26 cellular contexts compared by ENCODE assay signal in the genomic region with DNA sequence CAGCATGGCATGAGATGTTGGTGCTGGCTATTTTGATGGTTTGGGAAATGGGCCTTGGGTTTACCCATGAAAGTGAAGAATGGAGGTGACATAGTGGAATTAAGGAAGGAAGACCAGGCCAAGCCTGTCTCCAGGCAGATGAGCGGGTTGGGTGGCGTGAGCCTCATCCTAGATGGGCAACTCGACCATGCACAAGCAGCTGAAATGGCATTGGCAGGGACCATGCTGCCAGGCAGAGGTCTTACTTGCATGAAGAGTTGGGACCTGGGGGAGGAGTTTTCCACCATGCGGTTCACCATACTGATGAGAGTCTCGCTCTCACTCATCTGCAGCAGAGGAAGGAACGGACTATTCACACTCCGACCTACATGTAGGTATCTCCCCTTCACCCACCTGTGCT. TPM values are rescaled to one million over a fixed set of nuclear protein-coding genes. Genes with fewer than 3 reads are reported as not detected.
DNase-seq lines count a peak whose midpoint lies in the region; ATAC-seq, FAIRE-seq and TF ChIP-seq lines count a peak whose summit lies in the region.
"Had no signal": no experiment of that assay in that cellular context is flagged by ENCODE, and none has a peak within 500 bp of the region (broad histone marks: within the 10 kb centered on the region; RNA-seq: fewer than 3 reads in every experiment).

No MANE protein-coding gene starts in this region.

- ATAC-seq in HepG2 (no peak), GM21390 (IDR thresholded peaks at IDR 0.05; ENCODE audit: unreplicated experiment) (no peak)
- ATAC-seq in stimulated activated memory B cell treated with anti-CD40 and anti-IgM and Interleukin-4, amounts not matched to agents 10 μg/mL and 1 μg/mL and 100 μg/mL, for 72 hours, result peak; percentile 25
- ATAC-seq: A549, GM12878, GM23338 had no signal

- no peaks in the 10 kb centered on the region for H3K36me3 Mint-ChIP-seq in stimulated activated memory B cell treated with anti-CD40 and anti-IgM and Interleukin-4, amounts not matched to agents 10 μg/mL and 1 μg/mL and 100 μg/mL, for 72 hours
- H3K36me3 Mint-ChIP-seq: CD14-positive monocyte; CD8-positive, alpha-beta memory T cell had no signal

- H3K4me1 Mint-ChIP-seq in stimulated activated memory B cell treated with anti-CD40 and anti-IgM and Interleukin-4, amounts not matched to agents 10 μg/mL and 1 μg/mL and 100 μg/mL, for 72 hours, result no peaks in the 10 kb centered on the region
- H3K4me1 Mint-ChIP-seq: CD8-positive, alpha-beta memory T cell had no signal

- H3K4me2 ChIP-seq in HepG2 (ENCODE audit: low read depth, low read length) (no peak overlapping the region), neuronal stem cell (ENCODE audit: insufficient read depth, low read length, poor library complexity, severe bottlenecking) (no peak overlapping the region)
- H3K4me2 ChIP-seq: A549; BLaER1 treated with 17β-estradiol and CSF1 and Interleukin-3, amounts not matched to agents 10 nM and 100 nM; GM23338 had no signal

- 96% methylated on average over 7 of the region's 7 CpGs for WGBS in liver
- 91% methylated on average over 7 of the region's 7 CpGs for WGBS in HepG2 (ENCODE audit: low lambda C conversion rate)
- WGBS in neuronal stem cell (ENCODE audit: extremely low coverage in 2 of 2, insufficient read length in 2 of 2, insufficient replicate concordance in 1 of 2), 2 donors, result no CpG with 5 or more reads among the region's 7 CpGs

- CTCF ChIA-PET in HepG2 (lab: Yijun Ruan, JAX; ENCODE audit: low intra/inter-chr PET ratio, low total read pairs), result no interaction called here

- no peak overlapping the region for H3K27ac Mint-ChIP-seq in stimulated activated memory B cell treated with anti-CD40 and anti-IgM and Interleukin-4, amounts not matched to agents 10 μg/mL and 1 μg/mL and 100 μg/mL, for 72 hours
- H3K27ac Mint-ChIP-seq: CD4-positive, alpha-beta T cell; GM23338; HFFc6 had no signal

- no peaks in the 10 kb centered on the region for H3K27me3 ChIP-seq in liver (ENCODE audit: control insufficient read depth in 4 of 4, insufficient read depth in 4 of 4, low read length in 3 of 4)
- H3K27me3 ChIP-seq in HepG2 (ENCODE audit: control insufficient read depth in 1 of 2, insufficient read depth in 2 of 2, low read length in 2 of 2), result no peaks in the 10 kb centered on the region
- no peaks in the 10 kb centered on the region for H3K27me3 ChIP-seq in neuronal stem cell (ENCODE audit: control insufficient read depth in 3 of 3, insufficient read depth in 3 of 3, low read depth in 1 of 3, low read length in 3 of 3)
- H3K27me3 ChIP-seq: BE2C; BLaER1 treated with 17β-estradiol and CSF1 and Interleukin-3, amounts not matched to agents 10 nM and 100 nM had no signal

- H2BK12ac ChIP-seq in neuronal stem cell (ENCODE audit: low read length), result no peak overlapping the region

- H3K14ac ChIP-seq in neuronal stem cell (ENCODE audit: low read length), result no peak overlapping the region

- FAIRE-seq in HepG2 (lab: Jason Lieb, UNC), result no peak
- FAIRE-seq: A549, D721Med, GM12878, GM19239, H54 had no signal

- TF ChIP-seq POLR2A in HepG2 (IDR thresholded peaks at IDR 0.05; ENCODE audit: insufficient read depth in 1 of 2, low read depth in 2 of 2, low read length in 2 of 2), result no peak

- H3K4me1 ChIP-seq in liver (ENCODE audit: control insufficient read depth in 4 of 4, insufficient read depth in 4 of 4, low read length in 3 of 4), result peaks cover 3 to 49% (median 35%) of the 10 kb centered on the region in 4 donors
- peaks cover 25% of the 10 kb centered on the region for H3K4me1 ChIP-seq in HepG2 (ENCODE audit: insufficient read depth, low read length)
- peaks cover 15 to 28% of the 10 kb centered on the region in 2 donors for H3K4me1 ChIP-seq in neuronal stem cell (ENCODE audit: control insufficient read depth in 2 of 2, insufficient read depth in 1 of 2, low read depth in 1 of 2, low read length in 2 of 2)
- H3K4me1 ChIP-seq: BE2C had no signal

- H4K91ac ChIP-seq in neuronal stem cell (ENCODE audit: low read depth, low read length, poor library complexity), result peak overlapping the region; percentile 5

- H3K4ac ChIP-seq in neuronal stem cell (ENCODE audit: low read length), result no peak overlapping the region

- H2BK15ac ChIP-seq in neuronal stem cell (ENCODE audit: low read length), result no peak overlapping the region

- H3K79me2 ChIP-seq in HepG2 (ENCODE audit: insufficient read depth, low read length), result no peaks in the 10 kb centered on the region

- no peak overlapping the region for H4K8ac ChIP-seq in neuronal stem cell (ENCODE audit: low read depth, low read length)

- TF ChIP-seq EP300 in HepG2 (IDR thresholded peaks at IDR 0.05; ENCODE audit: low read depth in 2 of 2, low read length in 2 of 2) (no peak), HepG2 (CRISPR knock-in tag; IDR thresholded peaks at IDR 0.05; ENCODE audit: borderline replicate concordance) (no peak)

- H3K18ac ChIP-seq in neuronal stem cell (ENCODE audit: low read length), result no peak overlapping the region

- no peak overlapping the region for H3K9ac ChIP-seq in liver (ENCODE audit: low read depth in 1 of 2, low read length in 2 of 2)
- no peak overlapping the region for H3K9ac ChIP-seq in HepG2 (ENCODE audit: insufficient read depth, low read depth, low read length)
- no peak overlapping the region for H3K9ac ChIP-seq in neuronal stem cell (ENCODE audit: low read depth, low read length, poor library complexity)
- H3K9ac ChIP-seq: BLaER1 treated with 17β-estradiol and CSF1 and Interleukin-3, amounts not matched to agents 10 nM and 100 nM had no signal

- H3K9me3 ChIP-seq in liver (ENCODE audit: control insufficient read depth in 4 of 4, low read length in 3 of 4) (no peaks in the 10 kb centered on the region), HepG2 (ENCODE audit: low read length) (no peaks in the 10 kb centered on the region), neuronal stem cell (replicated peaks in 1 of 2; ENCODE audit: control insufficient read depth in 2 of 2, insufficient read depth in 1 of 2, low read depth in 1 of 2, low read length in 2 of 2) (no peaks in the 10 kb centered on the region)
- H3K9me3 ChIP-seq: A549; BE2C; BLaER1 treated with 17β-estradiol and CSF1 and Interleukin-3, amounts not matched to agents 10 nM and 100 nM; HAP-1 had no signal

- no peak overlapping the region for H2AFZ ChIP-seq in HepG2 (ENCODE audit: low read length)
- no peak overlapping the region for H2AFZ ChIP-seq in neuronal stem cell (ENCODE audit: low read length)
- H2AFZ ChIP-seq: GM23338 had no signal

- peak overlapping the region; percentile 63 for H2BK120ac ChIP-seq in neuronal stem cell (ENCODE audit: low read depth, low read length)

- H3K27ac ChIP-seq in liver (ENCODE audit: low read depth in 1 of 2, low read length in 2 of 2) (peak overlapping the region; percentile 36 to 95), HepG2 (ENCODE audit: extremely low read length, insufficient read depth, low read length) (no peak overlapping the region), neuronal stem cell (replicated peaks; ENCODE audit: low read length) (no peak overlapping the region)
- H3K27ac ChIP-seq: 22Rv1; A549; BLaER1 treated with 17β-estradiol and CSF1 and Interleukin-3, amounts not matched to agents 10 nM and 100 nM had no signal

- H3K4me3 Mint-ChIP-seq in stimulated activated memory B cell treated with anti-CD40 and anti-IgM and Interleukin-4, amounts not matched to agents 10 μg/mL and 1 μg/mL and 100 μg/mL, for 72 hours, result no peak overlapping the region
- H3K4me3 Mint-ChIP-seq: CD14-positive monocyte; CD4-positive, alpha-beta T cell; CD8-positive, alpha-beta memory T cell; GM23338; HFFc6 had no signal

- H2AK5ac ChIP-seq in neuronal stem cell (ENCODE audit: low read depth, low read length), result no peak overlapping the region

- peaks cover 27% of the 10 kb centered on the region for H3K27me3 Mint-ChIP-seq in stimulated activated memory B cell treated with anti-CD40 and anti-IgM and Interleukin-4, amounts not matched to agents 10 μg/mL and 1 μg/mL and 100 μg/mL, for 72 hours
- H3K27me3 Mint-ChIP-seq: CD4-positive, alpha-beta T cell had no signal

- H4K20me1 ChIP-seq in HepG2 (ENCODE audit: insufficient read depth, low read length), result no peaks in the 10 kb centered on the region
- H4K20me1 ChIP-seq: BLaER1 treated with 17β-estradiol and CSF1 and Interleukin-3, amounts not matched to agents 10 nM and 100 nM had no signal

- TF ChIP-seq RAD21 in liver (IDR thresholded peaks at IDR 0.05) (no peak), HepG2 (CRISPR knock-in tag; IDR thresholded peaks at IDR 0.05) (no peak)

- H3K9me3 Mint-ChIP-seq in stimulated activated memory B cell treated with anti-CD40 and anti-IgM and Interleukin-4, amounts not matched to agents 10 μg/mL and 1 μg/mL and 100 μg/mL, for 72 hours, result no peaks in the 10 kb centered on the region
- H3K9me3 Mint-ChIP-seq: CD14-positive monocyte; CD4-positive, alpha-beta T cell; CD8-positive, alpha-beta memory T cell; GM23338; HFFc6 had no signal

- no peak for TF ChIP-seq CTCF in liver (IDR thresholded peaks at IDR 0.05; ENCODE audit: low read depth, low read length, missing input control)
- TF ChIP-seq CTCF in HepG2 (CRISPR knock-in tag; IDR thresholded peaks at IDR 0.05), result no peak

- intact Hi-C loops in HepG2 (cut with micrococcal nuclease; ENCODE audit: unreplicated experiment), result no loop called here

- H2BK5ac ChIP-seq in neuronal stem cell (ENCODE audit: low read length), result peak overlapping the region; percentile 27

- no peak overlapping the region for H3K23ac ChIP-seq in neuronal stem cell (ENCODE audit: low read depth, low read length, poor library complexity)

- H3K36me3 ChIP-seq in liver (ENCODE audit: control insufficient read depth in 4 of 4, insufficient read depth in 3 of 4, low read depth in 1 of 4, low read length in 3 of 4) (peaks cover 0 to 20% (median 13%) of the 10 kb centered on the region in 4 donors), HepG2 (replicated peaks in 1 of 2; ENCODE audit: control insufficient read depth in 1 of 2, insufficient read depth in 2 of 2, low read length in 2 of 2) (peaks cover 0 to 1% of the 10 kb centered on the region in 2 experiments; a peak in 3 of 5 replicates), neuronal stem cell (replicated peaks in 1 of 2; ENCODE audit: control insufficient read depth in 2 of 2, insufficient read depth in 2 of 2, low read length in 2 of 2) (peaks cover 0 to 15% of the 10 kb centered on the region in 2 donors)
- H3K36me3 ChIP-seq: BLaER1 treated with 17β-estradiol and CSF1 and Interleukin-3, amounts not matched to agents 10 nM and 100 nM; HAP-1 had no signal

- H3K79me1 ChIP-seq in neuronal stem cell (ENCODE audit: low read depth, low read length), result no peaks in the 10 kb centered on the region

- POLR2A ChIA-PET in HepG2 (lab: Yijun Ruan, JAX), result no interaction called here

- DNase-seq in HepG2 (ENCODE audit: low spot score) (no peak), neuronal stem cell (ENCODE audit: low spot score) (no peak), NCI-H345 treated with DMSO at 0.1 percent for 48 hours (lab: John Stamatoyannopoulos, UW; ENCODE audit: unreplicated experiment) (no peak)
- DNase-seq: ACHN; AML-193; BE2C; CD4-positive, alpha-beta T cell; CD8-positive, alpha-beta memory T cell; DMS 273 treated with DMSO at 0.1 percent for 48 hours; DMS79; EL; GDM1; HFFc6 had no signal

- in situ Hi-C loops in HepG2 (cut with HindIII; ENCODE audit: extremely low pct_ligation_motif_present, low pct_unique_long_range_greater_than_20kb), result no loop called here

- H3K4me3 ChIP-seq in liver (ENCODE audit: low read depth in 1 of 3, low read length in 3 of 3) (no peak overlapping the region), HepG2 (replicated peaks in 1 of 3; ENCODE audit: insufficient read depth in 1 of 3, low read depth in 2 of 3, low read length in 3 of 3) (no peak overlapping the region), neuronal stem cell (ENCODE audit: low read length in 2 of 2) (no peak overlapping the region)
- H3K4me3 ChIP-seq: A549; BLaER1 treated with 17β-estradiol and CSF1 and Interleukin-3, amounts not matched to agents 10 nM and 100 nM; GM12878; GM23338; HAP-1 had no signal

- BruUV-seq in HepG2 (replicated peaks; lab: Mats Ljungman, UMichigan), result no TSS peak

RNA-seq across cellular contexts. Expression of a gene that starts 37.5 kb away (rescaled TPM):
- total RNA-seq in liver (10 to 100 TPM; 14.1 to 24.8 TPM), HepG2 (2016; rRNA removed; fragmentation: Illumina TruSeq; extraction: Trizol) (19.4 and 28.0 TPM in 2 replicates)
- polyA plus RNA-seq in liver (100 to 1,000 TPM in 1 of 2 donors, 10 to 100 TPM in 1; 80.6 to 103 TPM), HepG2 (2011; rRNA removed) (25.8 and 32.8 TPM in 2 replicates)
- total RNA-seq in HepG2 (2016; cell fraction: cytosol; rRNA removed; fragmentation: Illumina TruSeq; extraction: Trizol; ENCODE audit: low read depth), result 29.6 and 30.2 TPM in 2 replicates
- 19.8 and 27.6 TPM in 2 replicates for total RNA-seq in HepG2 (2016; cell fraction: insoluble cytoplasmic fraction; rRNA removed; fragmentation: Illumina TruSeq; extraction: Trizol)
- 35.4 and 36.5 TPM in 2 replicates for total RNA-seq in HepG2 (2016; cell fraction: membrane; rRNA removed; fragmentation: Illumina TruSeq; extraction: Trizol)
- total RNA-seq in HepG2 (2016; cell fraction: nucleus; rRNA removed; fragmentation: Illumina TruSeq; extraction: Trizol), result 16.8 and 19.9 TPM in 2 replicates
- 35.0 and 36.4 TPM in 2 replicates for polyA plus RNA-seq in HepG2 (2011; cell fraction: cytosol; rRNA removed)
- 42.2 and 45.6 TPM in 2 replicates for polyA plus RNA-seq in HepG2 (2011; cell fraction: nucleus; rRNA removed)
- polyA plus RNA-seq in HepG2 (2012), result 26.5 and 27.0 TPM in 2 replicates
- 37.9 and 41.7 TPM in 2 replicates for polyA plus RNA-seq in HepG2 (2016; cell fraction: cytosol; fragmentation: Illumina TruSeq; extraction: Trizol; ENCODE audit: low read depth)
- 21.1 and 24.0 TPM in 2 replicates for polyA plus RNA-seq in HepG2 (2016; cell fraction: insoluble cytoplasmic fraction; fragmentation: Illumina TruSeq; extraction: Trizol; ENCODE audit: low read depth)
- polyA plus RNA-seq in HepG2 (2016; cell fraction: membrane; fragmentation: Illumina TruSeq; extraction: Trizol; ENCODE audit: low read depth), result 39.7 and 40.2 TPM in 2 replicates
- 35.0 and 45.5 TPM in 2 replicates for polyA plus RNA-seq in HepG2 (2016; cell fraction: nucleus; fragmentation: Illumina TruSeq; extraction: Trizol; ENCODE audit: insufficient read depth, low read depth)
- polyA minus RNA-seq in HepG2 (2011; rRNA and poly(A)+ RNA removed; ENCODE audit: low replicate concordance), result 37.1 TPM in 1 of 2 replicates, not detected in the other
- polyA minus RNA-seq in HepG2 (2011; cell fraction: cytosol; rRNA and poly(A)+ RNA removed), result 13.6 and 16.0 TPM in 2 replicates
- 7.2 and 9.8 TPM in 2 replicates for polyA minus RNA-seq in HepG2 (2011; cell fraction: nucleus; rRNA and poly(A)+ RNA removed)
- 0.22 TPM for polyA plus RNA-seq in neuronal stem cell (2013, experiment 1 of 2)
- 0.29 TPM for polyA plus RNA-seq in neuronal stem cell (2013, experiment 2 of 2)
- total RNA-seq: CD8-positive, alpha-beta memory T cell; GM12878; HFFc6 had no signal
- polyA plus RNA-seq: CD14-positive monocyte; CD8-positive, alpha-beta memory T cell had no signal

RNA-seq across cellular contexts. Expression of a gene that starts 55.0 kb away (rescaled TPM):
- total RNA-seq in liver (under 1 TPM in 1 of 2 donors, not detected in 1; 0.50 TPM), HepG2 (2016; rRNA removed; fragmentation: Illumina TruSeq; extraction: Trizol) (0.80 TPM in 1 of 2 replicates, not detected in the other)
- polyA plus RNA-seq in liver (1 to 10 TPM in 1 of 2 donors, not detected in 1; 1.4 TPM), HepG2 (2011; rRNA removed) (0.24 and 0.33 TPM in 2 replicates)
- 1.4 TPM in 1 of 2 replicates, not detected in the other for total RNA-seq in HepG2 (2016; cell fraction: cytosol; rRNA removed; fragmentation: Illumina TruSeq; extraction: Trizol; ENCODE audit: low read depth)
- total RNA-seq in HepG2 (2016; cell fraction: insoluble cytoplasmic fraction; rRNA removed; fragmentation: Illumina TruSeq; extraction: Trizol), result 0.58 and 1.2 TPM in 2 replicates
- total RNA-seq in HepG2 (2016; cell fraction: membrane; rRNA removed; fragmentation: Illumina TruSeq; extraction: Trizol), result 1.5 TPM in 2 replicates
- not detected in 2 replicates for total RNA-seq in HepG2 (2016; cell fraction: nucleus; rRNA removed; fragmentation: Illumina TruSeq; extraction: Trizol)
- 0.21 and 0.93 TPM in 2 replicates for polyA plus RNA-seq in HepG2 (2011; cell fraction: cytosol; rRNA removed)
- 0.76 and 0.81 TPM in 2 replicates for polyA plus RNA-seq in HepG2 (2011; cell fraction: nucleus; rRNA removed)
- polyA plus RNA-seq in HepG2 (2012), result not detected in 2 replicates
- 0.86 and 0.96 TPM in 2 replicates for polyA plus RNA-seq in HepG2 (2016; cell fraction: cytosol; fragmentation: Illumina TruSeq; extraction: Trizol; ENCODE audit: low read depth)
- polyA plus RNA-seq in HepG2 (2016; cell fraction: insoluble cytoplasmic fraction; fragmentation: Illumina TruSeq; extraction: Trizol; ENCODE audit: low read depth), result not detected in 2 replicates
- polyA plus RNA-seq in HepG2 (2016; cell fraction: membrane; fragmentation: Illumina TruSeq; extraction: Trizol; ENCODE audit: low read depth), result 0.51 and 0.60 TPM in 2 replicates
- polyA plus RNA-seq in HepG2 (2016; cell fraction: nucleus; fragmentation: Illumina TruSeq; extraction: Trizol; ENCODE audit: insufficient read depth, low read depth), result not detected in 2 replicates
- polyA minus RNA-seq in HepG2 (2011; rRNA and poly(A)+ RNA removed; ENCODE audit: low replicate concordance), result not detected in 2 replicates
- polyA minus RNA-seq in HepG2 (2011; cell fraction: cytosol; rRNA and poly(A)+ RNA removed), result not detected in 2 replicates
- not detected in 2 replicates for polyA minus RNA-seq in HepG2 (2011; cell fraction: nucleus; rRNA and poly(A)+ RNA removed)
- polyA plus RNA-seq in neuronal stem cell (2013, experiment 1 of 2), result not detected
- polyA plus RNA-seq in neuronal stem cell (2013, experiment 2 of 2), result not detected
- total RNA-seq: CD4-positive, alpha-beta T cell; CD8-positive, alpha-beta memory T cell; GM12878; GM23338 had no signal
- polyA plus RNA-seq: CD14-positive monocyte; CD8-positive, alpha-beta memory T cell; GM12878; GM23338 had no signal

Comparison
In these comparisons a context has a peak if more than half of its experiments do, and no peak if none do; other contexts are left out.
1. H3K27ac ChIP-seq: peak in liver (2 of 2); none in HepG2 (single experiment) and neuronal stem cell (single experiment).